17 cellular contexts compared by ENCODE assay signal in the genomic region with DNA sequence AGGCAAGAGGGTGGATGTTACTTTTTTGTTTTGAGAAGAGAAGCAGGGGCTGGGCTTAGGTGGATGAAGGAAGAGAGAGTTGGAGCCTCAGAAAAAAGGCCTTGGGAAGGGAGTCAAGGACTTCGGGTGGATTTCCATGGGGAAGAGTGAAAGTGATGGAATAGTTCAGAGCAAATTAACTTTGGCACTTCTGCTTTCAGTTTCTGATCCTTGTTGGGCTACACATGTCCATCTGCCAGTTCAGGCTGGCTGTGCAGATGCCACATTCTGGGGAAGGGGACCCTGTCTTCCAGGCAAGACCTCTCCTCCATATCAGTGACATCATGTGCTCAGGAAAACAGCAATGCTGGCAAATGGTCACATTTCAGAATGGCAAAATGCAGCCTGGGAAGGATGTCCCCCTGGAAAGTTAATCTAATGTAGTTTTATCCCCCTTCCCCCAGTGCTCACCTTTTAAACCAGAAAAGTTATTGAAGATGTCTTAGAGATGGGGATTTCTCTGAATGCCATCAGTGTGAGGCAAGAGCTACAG.
DNase-seq lines count a peak whose midpoint lies in the region; ATAC-seq, FAIRE-seq and TF ChIP-seq lines count a peak whose summit lies in the region.
"Had no signal": no experiment of that assay in that cellular context is flagged by ENCODE, and none has a peak within 500 bp of the region (broad histone marks: within the 10 kb centered on the region; RNA-seq: fewer than 3 reads in every experiment).

No MANE protein-coding gene starts in this region.

- DNase-seq in GM12892 (ENCODE audit: insufficient read length) (no peak), Karpas-422 (no peak), esophagus muscularis mucosa (ENCODE audit: extremely low spot score) (peak; percentile 90), NCI-H748 treated with DMSO at 0.1 percent for 48 hours (lab: John Stamatoyannopoulos, UW) (no peak), NCI-H1436 treated with DMSO at 0.1 percent for 48 hours (lab: John Stamatoyannopoulos, UW) (no peak), NCI-H748 (lab: John Stamatoyannopoulos, UW; ENCODE audit: unreplicated experiment) (no peak), Right ventricle myocardium inferior (ENCODE audit: missing footprints) (no peak)
- DNase-seq: Caco-2; CD8-positive, alpha-beta memory T cell; DND-41; GDM1; GOT3; H9 had no signal

- H3K9me3 ChIP-seq in Karpas-422 (ENCODE audit: low read length) (no peaks in the 10 kb centered on the region), esophagus muscularis mucosa (no peaks in the 10 kb centered on the region)
- H3K9me3 ChIP-seq: A549, Caco-2 had no signal

- ATAC-seq in stimulated activated memory B cell treated with anti-CD40 and anti-IgM and Interleukin-4, amounts not matched to agents 10 μg/mL and 1 μg/mL and 100 μg/mL, for 72 hours, result no peak
- no peak for ATAC-seq in Right ventricle myocardium inferior
- ATAC-seq: A549, HepG2 had no signal

- TF ChIP-seq EP300 in esophagus muscularis mucosa (IDR thresholded peaks at IDR 0.05), result no peak

- H3K36me3 ChIP-seq in Karpas-422 (ENCODE audit: insufficient read depth, low read length) (peaks cover 39% of the 10 kb centered on the region), esophagus muscularis mucosa (no peaks in the 10 kb centered on the region)

- H3K4me1 Mint-ChIP-seq in stimulated activated memory B cell treated with anti-CD40 and anti-IgM and Interleukin-4, amounts not matched to agents 10 μg/mL and 1 μg/mL and 100 μg/mL, for 72 hours, result peaks cover 48% of the 10 kb centered on the region
- H3K4me1 Mint-ChIP-seq: CD8-positive, alpha-beta memory T cell had no signal

- no peaks in the 10 kb centered on the region for H3K9me2 ChIP-seq in Karpas-422 (replicated peaks; ENCODE audit: insufficient read depth, low read length)

- TF ChIP-seq POLR2A in GM12892 (IDR thresholded peaks at IDR 0.05; ENCODE audit: low read depth, low read length), result no peak
- TF ChIP-seq POLR2A in esophagus muscularis mucosa (IDR thresholded peaks at IDR 0.05; ENCODE audit: low read depth), result no peak

- H3K27me3 ChIP-seq in Karpas-422 (ENCODE audit: low read length), result no peaks in the 10 kb centered on the region
- no peaks in the 10 kb centered on the region for H3K27me3 ChIP-seq in esophagus muscularis mucosa

- peaks cover 51% of the 10 kb centered on the region for H3K79me2 ChIP-seq in Karpas-422 (ENCODE audit: low read length)

- H3K9me3 Mint-ChIP-seq in stimulated activated memory B cell treated with anti-CD40 and anti-IgM and Interleukin-4, amounts not matched to agents 10 μg/mL and 1 μg/mL and 100 μg/mL, for 72 hours, result peaks cover 5% of the 10 kb centered on the region
- H3K9me3 Mint-ChIP-seq: H9 had no signal

- 45% methylated on average over 1 of the region's 1 CpG for WGBS in esophagus muscularis mucosa

- peaks cover 85% of the 10 kb centered on the region for H3K36me3 Mint-ChIP-seq in stimulated activated memory B cell treated with anti-CD40 and anti-IgM and Interleukin-4, amounts not matched to agents 10 μg/mL and 1 μg/mL and 100 μg/mL, for 72 hours
- H3K36me3 Mint-ChIP-seq: CD8-positive, alpha-beta memory T cell had no signal

- H2AFZ ChIP-seq in Karpas-422 (ENCODE audit: low read length), result no peak overlapping the region

- no peak overlapping the region for H3K4me3 Mint-ChIP-seq in stimulated activated memory B cell treated with anti-CD40 and anti-IgM and Interleukin-4, amounts not matched to agents 10 μg/mL and 1 μg/mL and 100 μg/mL, for 72 hours
- H3K4me3 Mint-ChIP-seq: CD8-positive, alpha-beta memory T cell; H9 had no signal

- H3K4me3 ChIP-seq in Karpas-422 (ENCODE audit: low read length), result no peak overlapping the region
- no peak overlapping the region for H3K4me3 ChIP-seq in esophagus muscularis mucosa
- H3K4me3 ChIP-seq: A549 had no signal

- intact Hi-C loops in esophagus muscularis mucosa (cut with DNase I) (no loop called here), Right ventricle myocardium inferior (cut with DNase I) (no loop called here)

- H3K9ac ChIP-seq in Karpas-422 (ENCODE audit: low read length), result no peak overlapping the region

- no peak overlapping the region for H3K4me2 ChIP-seq in Karpas-422 (ENCODE audit: low read depth, low read length, poor library complexity, severe bottlenecking)
- H3K4me2 ChIP-seq: A549 had no signal

- TF ChIP-seq CTCF in esophagus muscularis mucosa (IDR thresholded peaks at IDR 0.05), result no peak

- H3K4me1 ChIP-seq in Karpas-422 (ENCODE audit: low read length), result peaks cover 8% of the 10 kb centered on the region
- no peaks in the 10 kb centered on the region for H3K4me1 ChIP-seq in esophagus muscularis mucosa
- H3K4me1 ChIP-seq: A549, Caco-2 had no signal

- peak; percentile 17 for FAIRE-seq in GM12892 (lab: Jason Lieb, UNC)
- FAIRE-seq: A549, HepG2, HTR-8/SVneo had no signal

- peak overlapping the region; percentile 9; the same call in 1 of the 2 replicates for H3K27ac ChIP-seq in Karpas-422 (ENCODE audit: low read length)
- H3K27ac ChIP-seq in esophagus muscularis mucosa (replicated peaks in 1 of 4), result no peak overlapping the region
- H3K27ac ChIP-seq: A549 had no signal

- H3K27ac Mint-ChIP-seq in stimulated activated memory B cell treated with anti-CD40 and anti-IgM and Interleukin-4, amounts not matched to agents 10 μg/mL and 1 μg/mL and 100 μg/mL, for 72 hours, result peak overlapping the region; percentile 79
- H3K27ac Mint-ChIP-seq: CD8-positive, alpha-beta memory T cell had no signal

- H3K27me3 Mint-ChIP-seq in stimulated activated memory B cell treated with anti-CD40 and anti-IgM and Interleukin-4, amounts not matched to agents 10 μg/mL and 1 μg/mL and 100 μg/mL, for 72 hours, result no peaks in the 10 kb centered on the region

- H4K20me1 ChIP-seq in Karpas-422 (ENCODE audit: insufficient read depth, low read depth, low read length), result peaks cover 6% of the 10 kb centered on the region; the same call in 1 of the 2 replicates
